10 cellular contexts compared by ENCODE assay signal in genomic region chr3:47225310-47225906, GRCh38.
DNase-seq lines count a peak whose midpoint lies in the region; ATAC-seq and TF ChIP-seq lines count a peak whose summit lies in the region.
"Had no signal": no experiment of that assay in that cellular context is flagged by ENCODE, and none has a peak within 500 bp of the region (broad histone marks: within the 10 kb centered on the region; RNA-seq: fewer than 3 reads in every experiment).

No MANE protein-coding gene starts in this region.

- no peaks in the 10 kb centered on the region for H3K36me3 ChIP-seq in neutrophil
- H3K36me3 ChIP-seq: ascending aorta had no signal

- peak overlapping the region; percentile 34 to 38 for H3K4me3 ChIP-seq in neutrophil (ENCODE audit: low read depth in 1 of 2, low read length in 1 of 2)
- H3K4me3 ChIP-seq: ascending aorta had no signal

- peak overlapping the region; percentile 78 for H3K27ac ChIP-seq in neutrophil
- H3K27ac ChIP-seq: ascending aorta had no signal

- DNase-seq in SW480 (ENCODE audit: low spot score) (peak; percentile 32), NCI-H1105 (lab: John Stamatoyannopoulos, UW) (no peak), T1000 (lab: John Stamatoyannopoulos, UW) (no peak), NCI-H1105 treated with DMSO at 0.1 percent for 48 hours (lab: John Stamatoyannopoulos, UW) (no peak)
- DNase-seq: activated CD4-positive, CD25-positive, alpha-beta regulatory T cell; NCI-H446 treated with DMSO at 0.1 percent for 48 hours had no signal

- H3K9me3 ChIP-seq in neutrophil, result no peaks in the 10 kb centered on the region
- H3K9me3 ChIP-seq: ascending aorta had no signal

- H3K27me3 ChIP-seq in neutrophil, result no peaks in the 10 kb centered on the region
- H3K27me3 ChIP-seq: ascending aorta had no signal

- no peak for TF ChIP-seq CTCF in neutrophil (IDR thresholded peaks at IDR 0.05)

- ATAC-seq in GM18520 (IDR thresholded peaks at IDR 0.05; ENCODE audit: unreplicated experiment) (peak; percentile 47), HG02981 (IDR thresholded peaks at IDR 0.05; ENCODE audit: unreplicated experiment) (peak; percentile 61)

- peaks cover 22 to 23% of the 10 kb centered on the region in 2 experiments for H3K4me1 ChIP-seq in neutrophil (ENCODE audit: control insufficient read depth in 1 of 2, insufficient read depth in 1 of 2, low read depth in 1 of 2, low read length in 1 of 2)
- H3K4me1 ChIP-seq: ascending aorta had no signal
